11 cellular contexts compared by ENCODE assay signal in genomic region chr6:2938632-2939083, GRCh38. TPM values are rescaled to one million over a fixed set of nuclear protein-coding genes. Genes with fewer than 3 reads are reported as not detected.
DNase-seq lines count a peak whose midpoint lies in the region; ATAC-seq lines count a peak whose summit lies in the region.
"Had no signal": no experiment of that assay in that cellular context is flagged by ENCODE, and none has a peak within 500 bp of the region (broad histone marks: within the 10 kb centered on the region; RNA-seq: fewer than 3 reads in every experiment).

No MANE protein-coding gene starts in this region.

- H3K4me1 Mint-ChIP-seq in stimulated activated naive CD8-positive, alpha-beta T cell treated with anti-CD3 and anti-CD28 coated beads, Interleukin-15, Interleukin-2, amounts not matched to agents 100 ng/mL and 50 ng/mL, for 24 hours (ENCODE audit: low read depth) = peaks cover 66% of the 10 kb centered on the region

- no peak for DNase-seq in stimulated activated naive CD8-positive, alpha-beta T cell treated with anti-CD3 and anti-CD28 coated beads, Interleukin-15, Interleukin-2, amounts not matched to agents 100 U/mL and 50 U/mL, for 24 hours
- peak; percentile 88 for DNase-seq in RKO (ENCODE audit: low spot score)
- peak; percentile 13 for DNase-seq in germinal center (ENCODE audit: low spot score)
- no peak for DNase-seq in ureter (ENCODE audit: low spot score)
- no peak for DNase-seq in A172 (ENCODE audit: low spot score)
- DNase-seq: DMS79 treated with DMSO at 0.1 percent for 48 hours, NCI-H2227 treated with DMSO at 0.1 percent for 48 hours, WERI-Rb-1 had no signal

- peak overlapping the region; percentile 42 for H3K27ac Mint-ChIP-seq in stimulated activated naive CD8-positive, alpha-beta T cell treated with anti-CD3 and anti-CD28 coated beads, Interleukin-15, Interleukin-2, amounts not matched to agents 100 ng/mL and 50 ng/mL, for 24 hours

- no peaks in the 10 kb centered on the region for H3K27me3 Mint-ChIP-seq in stimulated activated naive CD8-positive, alpha-beta T cell treated with anti-CD3 and anti-CD28 coated beads, Interleukin-15, Interleukin-2, amounts not matched to agents 100 ng/mL and 50 ng/mL, for 24 hours

- H3K36me3 Mint-ChIP-seq in stimulated activated naive CD8-positive, alpha-beta T cell treated with anti-CD3 and anti-CD28 coated beads, Interleukin-15, Interleukin-2, amounts not matched to agents 100 ng/mL and 50 ng/mL, for 24 hours (ENCODE audit: low read depth) = peaks cover 11% of the 10 kb centered on the region

- H3K9me3 Mint-ChIP-seq in stimulated activated naive CD8-positive, alpha-beta T cell treated with anti-CD3 and anti-CD28 coated beads, Interleukin-15, Interleukin-2, amounts not matched to agents 100 ng/mL and 50 ng/mL, for 24 hours = peaks cover 5% of the 10 kb centered on the region

- no peak overlapping the region for H3K4me3 Mint-ChIP-seq in stimulated activated naive CD8-positive, alpha-beta T cell treated with anti-CD3 and anti-CD28 coated beads, Interleukin-15, Interleukin-2, amounts not matched to agents 100 ng/mL and 50 ng/mL, for 24 hours

- no peak for ATAC-seq in stimulated activated naive CD8-positive, alpha-beta T cell treated with anti-CD3 and anti-CD28 coated beads, Interleukin-15, Interleukin-2, amounts not matched to agents 100 U/mL and 50 U/mL, for 24 hours
- ATAC-seq in HG02970 (IDR thresholded peaks at IDR 0.05; ENCODE audit: low FRiP score, unreplicated experiment) (no peak), GM18909 (IDR thresholded peaks at IDR 0.05; ENCODE audit: poor library complexity, unreplicated experiment) (no peak)

RNA-seq across cellular contexts. Expression of gene SERPINB6, which starts 32.7 kb away (rescaled TPM):
- 121 TPM for total RNA-seq in ureter
- 121 and 141 TPM in 2 replicates for total RNA-seq in A172 (2014; rRNA removed; shearing (Covaris generic))

RNA-seq across cellular contexts. Expression of gene SERPINB9, which starts 35.5 kb away (rescaled TPM):
- 6.7 TPM for total RNA-seq in ureter
- total RNA-seq in A172 (2014; rRNA removed; shearing (Covaris generic)) = not detected in 2 replicates

Comparison
In these comparisons a context has a peak if more than half of its experiments do, and no peak if none do; other contexts are left out.
1. DNase-seq: peak in RKO (single experiment) and germinal center (single experiment); none in stimulated activated naive CD8-positive, alpha-beta T cell treated with anti-CD3 and anti-CD28 coated beads, Interleukin-15, Interleukin-2, amounts not matched to agents 100 U/mL and 50 U/mL, for 24 hours (single experiment), ureter (single experiment) and A172 (single experiment).